1 cellular context compared by ENCODE assay signal in the genomic region with DNA sequence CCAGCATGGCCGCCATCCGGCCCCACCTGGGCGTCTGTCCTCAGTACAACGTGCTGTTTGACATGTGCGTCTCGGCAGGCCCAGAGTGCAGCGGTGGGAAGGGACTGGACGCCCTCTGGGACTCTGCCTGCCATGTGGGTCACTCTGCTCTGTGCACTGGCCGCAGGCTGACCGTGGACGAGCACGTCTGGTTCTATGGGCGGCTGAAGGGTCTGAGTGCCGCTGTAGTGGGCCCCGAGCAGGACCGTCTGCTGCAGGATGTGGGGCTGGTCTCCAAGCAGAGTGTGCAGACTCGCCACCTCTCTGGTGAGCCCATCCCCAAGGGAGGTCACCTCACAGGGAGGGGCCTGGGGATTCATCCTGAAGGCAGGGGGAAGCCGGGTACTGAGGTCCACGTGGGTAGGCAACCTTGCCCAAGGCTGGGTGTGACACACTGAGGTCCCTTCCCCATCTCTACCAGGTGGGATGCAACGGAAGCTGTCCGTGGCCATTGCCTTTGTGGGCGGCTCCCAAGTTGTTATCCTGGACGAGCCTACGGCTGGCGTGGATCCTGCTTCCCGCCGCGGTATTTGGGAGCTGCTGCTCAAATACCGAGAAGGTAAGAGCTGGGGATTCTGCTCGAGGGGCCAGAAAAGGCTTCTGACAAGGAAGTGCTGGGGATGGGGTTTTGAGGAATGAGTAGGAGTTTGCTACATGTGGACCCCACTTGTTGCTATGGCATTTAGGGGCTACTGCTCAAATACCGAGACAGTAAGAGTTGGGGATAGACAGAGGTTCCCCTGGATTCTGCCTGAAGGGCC.
TF ChIP-seq lines count a peak whose summit lies in the region.

No MANE protein-coding gene starts in this region.

TF ChIP-seq in HepG2, 621 proteins besides CTCF, POLR2A, EP300 and RAD21 (continued from another document and continues in another):
- TF ChIP-seq CERS6 (CRISPR knock-in tag; IDR thresholded peaks at IDR 0.05), result peak; percentile 93; the same call in 1 of the 2 replicates
- TF ChIP-seq SAFB2 (CRISPR knock-in tag; IDR thresholded peaks at IDR 0.05; ENCODE audit: borderline replicate concordance, low read depth), result no peak
- TF ChIP-seq, protein P1, sequence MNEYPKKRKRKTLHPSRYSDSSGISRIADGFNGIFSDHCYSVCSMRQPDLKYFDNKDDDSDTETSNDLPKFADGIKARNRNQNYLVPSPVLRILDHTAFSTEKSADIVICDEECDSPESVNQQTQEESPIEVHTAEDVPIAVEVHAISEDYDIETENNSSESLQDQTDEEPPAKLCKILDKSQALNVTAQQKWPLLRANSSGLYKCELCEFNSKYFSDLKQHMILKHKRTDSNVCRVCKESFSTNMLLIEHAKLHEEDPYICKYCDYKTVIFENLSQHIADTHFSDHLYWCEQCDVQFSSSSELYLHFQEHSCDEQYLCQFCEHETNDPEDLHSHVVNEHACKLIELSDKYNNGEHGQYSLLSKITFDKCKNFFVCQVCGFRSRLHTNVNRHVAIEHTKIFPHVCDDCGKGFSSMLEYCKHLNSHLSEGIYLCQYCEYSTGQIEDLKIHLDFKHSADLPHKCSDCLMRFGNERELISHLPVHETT (CRISPR knock-in tag; conservative IDR thresholded peaks at IDR 0.05), result 0 out of 2 replicates have a peak, but pooled peaks have one; percentile 36
- TF ChIP-seq, protein P2, sequence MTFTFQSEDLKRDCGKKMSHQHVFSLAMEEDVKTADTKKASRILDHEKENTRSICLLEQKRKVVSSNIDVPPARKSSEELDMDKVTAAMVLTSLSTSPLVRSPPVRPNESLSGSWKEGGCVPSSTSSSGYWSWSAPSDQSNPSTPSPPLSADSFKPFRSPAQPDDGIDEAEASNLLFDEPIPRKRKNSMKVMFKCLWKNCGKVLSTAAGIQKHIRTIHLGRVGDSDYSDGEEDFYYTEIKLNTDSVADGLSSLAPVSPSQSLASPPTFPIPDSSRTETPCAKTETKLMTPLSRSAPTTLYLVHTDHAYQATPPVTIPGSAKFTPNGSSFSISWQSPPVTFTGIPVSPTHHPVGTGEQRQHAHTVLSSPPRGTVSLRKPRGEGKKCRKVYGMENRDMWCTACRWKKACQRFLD (CRISPR knock-in tag; IDR thresholded peaks at IDR 0.05; ENCODE audit: borderline replicate concordance), result no peak
- no peak for TF ChIP-seq GTF2F1 (IDR thresholded peaks at IDR 0.05; ENCODE audit: low read length)
- peak; percentile 71 for TF ChIP-seq ARNTL (CRISPR knock-in tag; IDR thresholded peaks at IDR 0.05)
- TF ChIP-seq TBP (CRISPR knock-in tag; IDR thresholded peaks at IDR 0.05), result no peak
- no peak for TF ChIP-seq ZNF142 (CRISPR knock-in tag; IDR thresholded peaks at IDR 0.05)
- no peak for TF ChIP-seq ZNF7 (CRISPR knock-in tag; IDR thresholded peaks at IDR 0.05)
- TF ChIP-seq CEBPB (IDR thresholded peaks at IDR 0.05; ENCODE audit: borderline replicate concordance, low read depth, low read length), result no peak
- TF ChIP-seq ZNF644 (CRISPR knock-in tag; IDR thresholded peaks at IDR 0.05; ENCODE audit: low read depth), result no peak
- TF ChIP-seq SP2 (CRISPR knock-in tag; IDR thresholded peaks at IDR 0.05), result no peak
- peak; percentile 91 for TF ChIP-seq DZIP1 (CRISPR knock-in tag; IDR thresholded peaks at IDR 0.05)
- TF ChIP-seq, protein P3, sequence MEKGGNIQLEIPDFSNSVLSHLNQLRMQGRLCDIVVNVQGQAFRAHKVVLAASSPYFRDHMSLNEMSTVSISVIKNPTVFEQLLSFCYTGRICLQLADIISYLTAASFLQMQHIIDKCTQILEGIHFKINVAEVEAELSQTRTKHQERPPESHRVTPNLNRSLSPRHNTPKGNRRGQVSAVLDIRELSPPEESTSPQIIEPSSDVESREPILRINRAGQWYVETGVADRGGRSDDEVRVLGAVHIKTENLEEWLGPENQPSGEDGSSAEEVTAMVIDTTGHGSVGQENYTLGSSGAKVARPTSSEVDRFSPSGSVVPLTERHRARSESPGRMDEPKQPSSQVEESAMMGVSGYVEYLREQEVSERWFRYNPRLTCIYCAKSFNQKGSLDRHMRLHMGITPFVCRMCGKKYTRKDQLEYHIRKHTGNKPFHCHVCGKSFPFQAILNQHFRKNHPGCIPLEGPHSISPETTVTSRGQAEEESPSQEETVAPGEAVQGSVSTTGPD (CRISPR knock-in tag; IDR thresholded peaks at IDR 0.05), result no peak
- no peak for TF ChIP-seq ZKSCAN5 (CRISPR knock-in tag; IDR thresholded peaks at IDR 0.05)
- TF ChIP-seq HNRNPK (IDR thresholded peaks at IDR 0.05; ENCODE audit: low read depth, low read length, poor library complexity, severe bottlenecking), result no peak
- TF ChIP-seq HOXA7 (CRISPR knock-in tag; IDR thresholded peaks at IDR 0.05), result 0 out of 2 replicates have a peak, but pooled peaks have one; percentile 16
- peak; percentile 85 for TF ChIP-seq BRD4 (CRISPR knock-in tag; IDR thresholded peaks at IDR 0.05)
- peak; percentile 68 for TF ChIP-seq ZBTB7B (CRISPR knock-in tag; IDR thresholded peaks at IDR 0.05)
- TF ChIP-seq TAF1 (CRISPR knock-in tag; IDR thresholded peaks at IDR 0.05), result peak; percentile 63
- no peak; the same call in 1 of the 2 replicates for TF ChIP-seq SP5 (CRISPR knock-in tag; IDR thresholded peaks at IDR 0.05; ENCODE audit: borderline replicate concordance, low read depth)
- TF ChIP-seq ZNF350 (CRISPR knock-in tag; IDR thresholded peaks at IDR 0.05; ENCODE audit: borderline replicate concordance, low read depth), result peak; percentile 59
- 0 out of 2 replicates have a peak, but pooled peaks have one; percentile 28 for TF ChIP-seq SNAPC2 (CRISPR knock-in tag; IDR thresholded peaks at IDR 0.05)
- peak; percentile 95 for TF ChIP-seq MXD1 (CRISPR knock-in tag; IDR thresholded peaks at IDR 0.05)
- TF ChIP-seq ZNF343 (CRISPR knock-in tag; IDR thresholded peaks at IDR 0.05), result peak; percentile 72; the same call in 1 of the 2 replicates
- TF ChIP-seq NFATC3 (CRISPR knock-in tag; IDR thresholded peaks at IDR 0.05), result no peak
- TF ChIP-seq YY1 (IDR thresholded peaks at IDR 0.05; ENCODE audit: insufficient read depth, insufficient replicate concordance, low read depth, low read length), result peak; percentile 91
- peak; percentile 56; the same call in 1 of the 2 replicates for TF ChIP-seq KLF6 (CRISPR knock-in tag; IDR thresholded peaks at IDR 0.05)
- TF ChIP-seq ZNF562 (CRISPR knock-in tag; IDR thresholded peaks at IDR 0.05; ENCODE audit: borderline replicate concordance), result no peak
- TF ChIP-seq ZNF12 (CRISPR knock-in tag; IDR thresholded peaks at IDR 0.05), result 0 out of 2 replicates have a peak, but pooled peaks have one; percentile 46
- TF ChIP-seq, protein P4, sequence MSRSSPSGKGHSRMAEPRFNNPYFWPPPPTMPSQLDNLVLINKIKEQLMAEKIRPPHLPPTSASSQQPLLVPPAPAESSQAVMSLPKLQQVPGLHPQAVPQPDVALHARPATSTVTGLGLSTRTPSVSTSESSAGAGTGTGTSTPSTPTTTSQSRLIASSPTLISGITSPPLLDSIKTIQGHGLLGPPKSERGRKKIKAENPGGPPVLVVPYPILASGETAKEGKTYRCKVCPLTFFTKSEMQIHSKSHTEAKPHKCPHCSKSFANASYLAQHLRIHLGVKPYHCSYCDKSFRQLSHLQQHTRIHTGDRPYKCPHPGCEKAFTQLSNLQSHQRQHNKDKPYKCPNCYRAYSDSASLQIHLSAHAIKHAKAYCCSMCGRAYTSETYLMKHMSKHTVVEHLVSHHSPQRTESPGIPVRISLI (CRISPR knock-in tag; IDR thresholded peaks at IDR 0.05; ENCODE audit: borderline replicate concordance), result no peak
- TF ChIP-seq ZNF713 (CRISPR knock-in tag; IDR thresholded peaks at IDR 0.05), result no peak
- TF ChIP-seq, protein P5, sequence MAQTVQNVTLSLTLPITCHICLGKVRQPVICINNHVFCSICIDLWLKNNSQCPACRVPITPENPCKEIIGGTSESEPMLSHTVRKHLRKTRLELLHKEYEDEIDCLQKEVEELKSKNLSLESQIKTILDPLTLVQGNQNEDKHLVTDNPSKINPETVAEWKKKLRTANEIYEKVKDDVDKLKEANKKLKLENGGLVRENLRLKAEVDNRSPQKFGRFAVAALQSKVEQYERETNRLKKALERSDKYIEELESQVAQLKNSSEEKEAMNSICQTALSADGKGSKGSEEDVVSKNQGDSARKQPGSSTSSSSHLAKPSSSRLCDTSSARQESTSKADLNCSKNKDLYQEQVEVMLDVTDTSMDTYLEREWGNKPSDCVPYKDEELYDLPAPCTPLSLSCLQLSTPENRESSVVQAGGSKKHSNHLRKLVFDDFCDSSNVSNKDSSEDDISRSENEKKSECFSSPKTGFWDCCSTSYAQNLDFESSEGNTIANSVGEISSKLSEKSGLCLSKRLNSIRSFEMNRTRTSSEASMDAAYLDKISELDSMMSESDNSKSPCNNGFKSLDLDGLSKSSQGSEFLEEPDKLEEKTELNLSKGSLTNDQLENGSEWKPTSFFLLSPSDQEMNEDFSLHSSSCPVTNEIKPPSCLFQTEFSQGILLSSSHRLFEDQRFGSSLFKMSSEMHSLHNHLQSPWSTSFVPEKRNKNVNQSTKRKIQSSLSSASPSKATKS (CRISPR knock-in tag; IDR thresholded peaks at IDR 0.05), result no peak
- no peak for TF ChIP-seq CCAR2 (optimal IDR thresholded peaks at IDR 0.05; ENCODE audit: low read depth, low read length)
- TF ChIP-seq, protein P6, sequence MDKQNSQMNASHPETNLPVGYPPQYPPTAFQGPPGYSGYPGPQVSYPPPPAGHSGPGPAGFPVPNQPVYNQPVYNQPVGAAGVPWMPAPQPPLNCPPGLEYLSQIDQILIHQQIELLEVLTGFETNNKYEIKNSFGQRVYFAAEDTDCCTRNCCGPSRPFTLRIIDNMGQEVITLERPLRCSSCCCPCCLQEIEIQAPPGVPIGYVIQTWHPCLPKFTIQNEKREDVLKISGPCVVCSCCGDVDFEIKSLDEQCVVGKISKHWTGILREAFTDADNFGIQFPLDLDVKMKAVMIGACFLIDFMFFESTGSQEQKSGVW (CRISPR knock-in tag; IDR thresholded peaks at IDR 0.05; ENCODE audit: borderline replicate concordance), result no peak
- TF ChIP-seq ATAD3A (CRISPR knock-in tag; IDR thresholded peaks at IDR 0.05), result no peak
- no peak for TF ChIP-seq CHD2 (IDR thresholded peaks at IDR 0.05; ENCODE audit: low read depth, low read length)
- peak; percentile 59; the same call in 1 of the 2 replicates for TF ChIP-seq MEIS2 (CRISPR knock-in tag; IDR thresholded peaks at IDR 0.05)
